Comparison of ENCODE assay signal across 11 cellular contexts in genomic region chr11:43989162-43989961, GRCh38. TPM values are rescaled to one million over a fixed set of nuclear protein-coding genes. Genes with fewer than 3 reads are reported as not detected.
DNase-seq lines count a peak whose midpoint lies in the region; ATAC-seq and TF ChIP-seq lines count a peak whose summit lies in the region.
"Had no signal": no experiment of that assay in that cellular context is flagged by ENCODE, and none has a peak within 500 bp of the region (broad histone marks: within the 10 kb centered on the region; RNA-seq: fewer than 3 reads in every experiment).

No MANE protein-coding gene starts in this region.

- no peaks in the 10 kb centered on the region for H3K36me3 Mint-ChIP-seq in endothelial cell (ENCODE audit: low read depth, unreplicated experiment)
- H3K36me3 Mint-ChIP-seq: activated naive CD8-positive, alpha-beta T cell treated with anti-CD3 and anti-CD28 coated beads, Interleukin-2, amount 10 ng/mL, durations not matched to agents 7 days and 5 days; natural killer cell had no signal

- H3K4me1 ChIP-seq in mucosa of descending colon (ENCODE audit: low read depth) (no peaks in the 10 kb centered on the region), uterus (peaks cover 12 to 24% of the 10 kb centered on the region in 2 donors)

- peaks cover 58% of the 10 kb centered on the region for H3K4me1 Mint-ChIP-seq in endothelial cell (ENCODE audit: unreplicated experiment)
- H3K4me1 Mint-ChIP-seq: activated naive CD8-positive, alpha-beta T cell treated with anti-CD3 and anti-CD28 coated beads, Interleukin-2, amount 10 ng/mL, durations not matched to agents 7 days and 5 days; natural killer cell had no signal

- H3K4me3 ChIP-seq in mucosa of descending colon (no peak overlapping the region), uterus (no peak overlapping the region)

- intact Hi-C loops in mucosa of descending colon (cut with DNase I, micrococcal nuclease) (no loop called here), uterus (cut with DNase I; ENCODE audit: low total_unique reads) (no loop called here)

- H3K27me3 Mint-ChIP-seq in endothelial cell (ENCODE audit: unreplicated experiment): peaks cover 9% of the 10 kb centered on the region

- H3K36me3 ChIP-seq in mucosa of descending colon (ENCODE audit: low read depth) (no peaks in the 10 kb centered on the region), uterus (no peaks in the 10 kb centered on the region)

- H3K9me3 Mint-ChIP-seq in endothelial cell (ENCODE audit: unreplicated experiment): no peaks in the 10 kb centered on the region
- H3K9me3 Mint-ChIP-seq: activated naive CD8-positive, alpha-beta T cell treated with anti-CD3 and anti-CD28 coated beads, Interleukin-2, amount 10 ng/mL, durations not matched to agents 7 days and 5 days; natural killer cell had no signal

- DNase-seq in RPMI7951 (ENCODE audit: low read depth): peak; percentile 92
- peak; percentile 63 for DNase-seq in endothelial cell (ENCODE audit: low spot score)
- DNase-seq in mucosa of descending colon: peak; percentile 28 to 62 (median 46)
- peak; percentile 52 to 72 for DNase-seq in uterus
- no peak for DNase-seq in occipital lobe (lab: John Stamatoyannopoulos, UW)
- no peak for DNase-seq in stimulated activated CD4-positive, alpha-beta T cell treated with anti-CD3 and anti-CD28 coated beads, Interleukin-12 subunit alpha, Interleukin-12 subunit beta, amount 100 ng/mL, for 4 hours
- DNase-seq in glomerular visceral epithelial cell (ENCODE audit: extremely low spot score): no peak
- DNase-seq: activated CD4-positive, alpha-beta T cell treated with anti-CD3 and anti-CD28 coated beads, Interleukin-2, amount 50 U/mL, for 1 hour; activated naive CD8-positive, alpha-beta T cell treated with anti-CD3 and anti-CD28 coated beads, Interleukin-2, amount 10 ng/mL, durations not matched to agents 7 days and 5 days; foreskin fibroblast; natural killer cell had no signal

- TF ChIP-seq CTCF in endothelial cell (IDR thresholded peaks at IDR 0.05; ENCODE audit: unreplicated experiment) (no peak), mucosa of descending colon (IDR thresholded peaks at IDR 0.05) (no peak), uterus (IDR thresholded peaks at IDR 0.05) (no peak)

- peak in 1 of 2 donors; percentile 15 for TF ChIP-seq POLR2A in uterus (IDR thresholded peaks at IDR 0.05)

- H3K27ac Mint-ChIP-seq in endothelial cell (ENCODE audit: unreplicated experiment): no peak overlapping the region
- H3K27ac Mint-ChIP-seq: activated naive CD8-positive, alpha-beta T cell treated with anti-CD3 and anti-CD28 coated beads, Interleukin-2, amount 10 ng/mL, durations not matched to agents 7 days and 5 days; natural killer cell had no signal

- no peak for ATAC-seq in mucosa of descending colon
- ATAC-seq: natural killer cell had no signal

- H3K9me3 ChIP-seq in mucosa of descending colon: no peaks in the 10 kb centered on the region
- H3K9me3 ChIP-seq in uterus: no peaks in the 10 kb centered on the region

- peak overlapping the region; percentile 76 to 81 for H3K27ac ChIP-seq in uterus

- no peaks in the 10 kb centered on the region for H3K27me3 ChIP-seq in uterus

- no peak overlapping the region for H3K4me3 Mint-ChIP-seq in endothelial cell (ENCODE audit: unreplicated experiment)
- H3K4me3 Mint-ChIP-seq: activated naive CD8-positive, alpha-beta T cell treated with anti-CD3 and anti-CD28 coated beads, Interleukin-2, amount 10 ng/mL, durations not matched to agents 7 days and 5 days; natural killer cell had no signal

RNA-seq across cellular contexts. Expression of gene C11orf96, which starts 46.9 kb away (rescaled TPM):
- total RNA-seq in RPMI7951 (2014; rRNA removed; shearing (Covaris generic)): 0.49 and 0.60 TPM in 2 replicates
- total RNA-seq in endothelial cell (ENCODE audit: unreplicated experiment): 0.15 TPM
- total RNA-seq in mucosa of descending colon: 10 to 100 TPM; 13.0 to 42.0 (median 21.0) TPM
- 100 to 1,000 TPM in 3 of 4 donors, 10 to 100 TPM in 1; 38.2 to 331 (median 230) TPM for total RNA-seq in uterus
- 19.8 TPM for total RNA-seq in occipital lobe

RNA-seq across cellular contexts. Expression of gene ACCSL, which starts 58.4 kb away (rescaled TPM):
- total RNA-seq in RPMI7951 (2014; rRNA removed; shearing (Covaris generic)): not detected in 2 replicates
- total RNA-seq in endothelial cell (ENCODE audit: unreplicated experiment) (not detected), mucosa of descending colon (not detected), uterus (not detected), occipital lobe (not detected)
- total RNA-seq: activated naive CD8-positive, alpha-beta T cell treated with anti-CD3 and anti-CD28 coated beads, Interleukin-2, amount 10 ng/mL, durations not matched to agents 7 days and 5 days; natural killer cell had no signal

Comparison
In these comparisons a context has a peak if more than half of its experiments do, and no peak if none do; other contexts are left out.
1. DNase-seq: peak in RPMI7951 (single experiment), endothelial cell (single experiment), mucosa of descending colon (3 of 3) and uterus (2 of 2); none in occipital lobe (single experiment), stimulated activated CD4-positive, alpha-beta T cell treated with anti-CD3 and anti-CD28 coated beads, Interleukin-12 subunit alpha, Interleukin-12 subunit beta, amount 100 ng/mL, for 4 hours (single experiment) and glomerular visceral epithelial cell (single experiment).